Comparison of ENCODE assay signal across 20 cellular contexts in genomic region chr22:26548984-26549383, GRCh38. TPM values are rescaled to one million over a fixed set of nuclear protein-coding genes. Genes with fewer than 3 reads are reported as not detected.
A peak's percentile ranks its signal among the peaks of the same experiment; 100 is the strongest.
DNase-seq lines count a peak whose midpoint lies in the region; TF ChIP-seq lines count a peak whose summit lies in the region.
"Had no signal": no experiment of that assay in that cellular context is flagged by ENCODE, and none has a peak within 500 bp of the region (broad histone marks: within the 10 kb centered on the region; RNA-seq: fewer than 3 reads in every experiment).

No MANE protein-coding gene starts in this region.

- peaks cover 42% of the 10 kb centered on the region for H4K20me1 ChIP-seq in BLaER1
- no peaks in the 10 kb centered on the region for H4K20me1 ChIP-seq in mammary epithelial cell (ENCODE audit: insufficient read depth, low read length)

- H3K79me2 ChIP-seq in mammary epithelial cell (ENCODE audit: insufficient read depth, low read length): peaks cover 32% of the 10 kb centered on the region

- 6% methylated on average over 4 of the region's 6 CpGs for WGBS in mammary epithelial cell (ENCODE audit: low coverage, missing lambda C conversion rate)
- WGBS in mesodermal cell (ENCODE audit: insufficient coverage in 2 of 2), 2 experiments: 93 to 100% methylated on average over 4 to 5 of the region's 6 CpGs

- no TSS peak for BruUV-seq in mammary epithelial cell (replicated peaks; lab: Mats Ljungman, UMichigan)

- H3K27me3 ChIP-seq in BLaER1: no peaks in the 10 kb centered on the region
- no peaks in the 10 kb centered on the region for H3K27me3 ChIP-seq in mammary epithelial cell (ENCODE audit: insufficient read depth, low read length)
- H3K27me3 ChIP-seq in SJCRH30: no peaks in the 10 kb centered on the region

- CTCF ChIA-PET in mammary epithelial cell (lab: Charles Lee; ENCODE audit: low non-redundant PET): no interaction called here

- H3K36me3 ChIP-seq in BLaER1 (peaks cover 21% of the 10 kb centered on the region; the same call in 1 of the 2 replicates), mammary epithelial cell (ENCODE audit: insufficient read depth, low read length) (no peaks in the 10 kb centered on the region), mesodermal cell (ENCODE audit: control insufficient read depth, insufficient read depth, low read length) (peaks cover 15% of the 10 kb centered on the region), SJCRH30 (no peaks in the 10 kb centered on the region)
- H3K36me3 ChIP-seq: WERI-Rb-1 had no signal

- peaks cover 97% of the 10 kb centered on the region for H3K4me1 ChIP-seq in BLaER1
- peaks cover 56% of the 10 kb centered on the region for H3K4me1 ChIP-seq in mammary epithelial cell (ENCODE audit: insufficient read depth, low read length)
- H3K4me1 ChIP-seq in mesodermal cell (ENCODE audit: control insufficient read depth, insufficient read depth, low read length, poor library complexity, severe bottlenecking): peaks cover 22% of the 10 kb centered on the region
- H3K4me1 ChIP-seq in SJCRH30: peaks cover 7% of the 10 kb centered on the region; the same call in 1 of the 2 replicates

- in situ Hi-C loops in mammary epithelial cell (cut with MboI; ENCODE audit: low sequenced_read_pairs in 2 of 2): no loop called here

- dilution Hi-C loops in mammary epithelial cell (cut with HindIII; ENCODE audit: low sequenced_read_pairs): no loop called here

- no peak overlapping the region for H3K9ac ChIP-seq in BLaER1
- no peak overlapping the region for H3K9ac ChIP-seq in mammary epithelial cell (ENCODE audit: insufficient read depth, low read length)

- intact Hi-C loops in mammary epithelial cell (cut with micrococcal nuclease): no loop called here

- H2AFZ ChIP-seq in mammary epithelial cell (ENCODE audit: low read depth, low read length): peak overlapping the region; percentile 86

- H3K4me3 ChIP-seq in BLaER1 (no peak overlapping the region), mammary epithelial cell (replicated peaks in 1 of 3; ENCODE audit: insufficient read depth in 1 of 3, low read depth in 2 of 3, low read length in 3 of 3) (peak overlapping the region in 1 of 3 experiments; percentile 16), mesodermal cell (ENCODE audit: extremely low read depth, insufficient read depth, low read length, poor library complexity, severe bottlenecking) (no peak overlapping the region), SJCRH30 (no peak overlapping the region)
- H3K4me3 ChIP-seq: K562 had no signal

- TF ChIP-seq CTCF in mammary epithelial cell (conservative IDR thresholded peaks at IDR 0.05 in 1 of 2, IDR thresholded peaks at IDR 0.05 in 1 of 2; ENCODE audit: extremely low read depth in 1 of 2, insufficient read depth in 1 of 2, low read depth in 1 of 2, low read length in 2 of 2): no peak

- DNase-seq in HPDE6-E6E7 (ENCODE audit: extremely low spot score) (peak; percentile 60), mammary epithelial cell (peak; percentile 87), KG1 (lab: John Stamatoyannopoulos, UW) (no peak), epidermal melanocyte (ENCODE audit: insufficient read length, low spot score) (no peak), NCI-H1048 (lab: John Stamatoyannopoulos, UW) (no peak), SJCRH30 (no peak)
- DNase-seq: activated CD4-positive, alpha-beta memory T cell treated with anti-CD3 and anti-CD28 coated beads for 36 hours; activated naive CD4-positive, alpha-beta T cell treated with Interleukin-2 at 50 U/mL for 16 hours; CD4-positive, CD25-positive, alpha-beta regulatory T cell; effector memory CD4-positive, alpha-beta T cell; hypothalamus; midbrain; NCI-H1930; NCI-H69; T-helper 17 cell; WERI-Rb-1 had no signal

- H3K9me3 ChIP-seq in BLaER1 (no peaks in the 10 kb centered on the region), mammary epithelial cell (replicated peaks; ENCODE audit: insufficient read depth, low read length) (no peaks in the 10 kb centered on the region), mesodermal cell (ENCODE audit: control insufficient read depth, low read length) (no peaks in the 10 kb centered on the region), SJCRH30 (replicated peaks) (no peaks in the 10 kb centered on the region)

- peak overlapping the region; percentile 23; the same call in 1 of the 2 replicates for H3K4me2 ChIP-seq in BLaER1
- peak overlapping the region; percentile 77 for H3K4me2 ChIP-seq in mammary epithelial cell (ENCODE audit: insufficient read depth, low read depth, low read length)

- 0 out of 2 replicates have a peak overlapping the region, but pooled peaks have one; percentile 10 for H3K27ac ChIP-seq in BLaER1
- peak overlapping the region; percentile 58 for H3K27ac ChIP-seq in mammary epithelial cell (ENCODE audit: insufficient read depth, low read depth, low read length)
- peak overlapping the region; percentile 23 for H3K27ac ChIP-seq in mesodermal cell (ENCODE audit: low read depth, low read length, severe bottlenecking)
- H3K27ac ChIP-seq in SJCRH30: no peak overlapping the region
- H3K27ac ChIP-seq: HL-60, WERI-Rb-1 had no signal

RNA-seq across cellular contexts. Expression of gene TFIP11, which starts 36.7 kb away (rescaled TPM):
- total RNA-seq in mammary epithelial cell: 10 to 100 TPM; 35.7 to 38.3 TPM
- polyA plus RNA-seq in mammary epithelial cell: 21.5 TPM
- 61.8 TPM for polyA minus RNA-seq in mammary epithelial cell
- polyA plus RNA-seq in mesodermal cell (2013, experiment 1 of 2): 22.9 TPM
- 24.9 TPM for polyA plus RNA-seq in mesodermal cell (2013, experiment 2 of 2)
- total RNA-seq in SJCRH30 (2014; rRNA removed; shearing (Covaris generic)): 23.4 and 26.8 TPM in 2 replicates

RNA-seq across cellular contexts. Expression of gene TPST2, which starts 40.9 kb away (rescaled TPM):
- total RNA-seq in mammary epithelial cell: 10 to 100 TPM; 18.8 to 62.5 TPM
- 28.4 TPM for polyA plus RNA-seq in mammary epithelial cell
- polyA minus RNA-seq in mammary epithelial cell: 63.0 TPM
- polyA plus RNA-seq in mesodermal cell (2013, experiment 1 of 2): 46.2 TPM
- polyA plus RNA-seq in mesodermal cell (2013, experiment 2 of 2): 39.7 TPM
- 14.3 and 15.0 TPM in 2 replicates for total RNA-seq in SJCRH30 (2014; rRNA removed; shearing (Covaris generic))

Comparison
In these comparisons a context has a peak if more than half of its experiments do, and no peak if none do; other contexts are left out.
1. DNase-seq: peak in HPDE6-E6E7 (single experiment) and mammary epithelial cell (single experiment); none in KG1 (single experiment), epidermal melanocyte (single experiment), NCI-H1048 (single experiment) and SJCRH30 (0 of 2).